Comparison of ENCODE assay signal across 1 cellular context in the genomic region with DNA sequence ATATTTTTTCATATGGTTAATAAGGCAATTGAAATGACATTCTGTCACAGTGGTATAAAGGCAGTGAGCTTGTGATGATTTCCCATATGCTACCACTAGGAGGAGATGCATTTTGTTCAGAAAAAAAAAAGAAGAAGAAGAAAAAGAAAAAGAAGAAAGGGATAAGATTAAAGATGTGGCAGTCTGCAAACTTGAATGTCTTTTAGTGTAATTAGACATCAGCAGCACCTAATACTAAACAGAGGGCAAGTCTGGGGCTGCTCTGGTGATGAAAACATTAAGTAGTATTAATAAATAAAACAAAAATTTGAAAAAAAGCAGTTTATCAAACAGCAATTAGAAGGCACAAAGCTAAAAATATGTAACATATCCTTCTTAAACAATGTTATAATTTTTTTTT.
TF ChIP-seq lines count a peak whose summit lies in the region.

No MANE protein-coding gene starts in this region.

TF ChIP-seq in H1, 55 proteins besides CTCF, POLR2A, EP300 and RAD21 (continued from another document):
- TF ChIP-seq, protein P1, sequence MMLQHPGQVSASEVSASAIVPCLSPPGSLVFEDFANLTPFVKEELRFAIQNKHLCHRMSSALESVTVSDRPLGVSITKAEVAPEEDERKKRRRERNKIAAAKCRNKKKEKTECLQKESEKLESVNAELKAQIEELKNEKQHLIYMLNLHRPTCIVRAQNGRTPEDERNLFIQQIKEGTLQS (IDR thresholded peaks at IDR 0.05; ENCODE audit: insufficient read depth, low read depth, low read length) = no peak
- no peak for TF ChIP-seq RNF2 (IDR thresholded peaks at IDR 0.05; ENCODE audit: borderline replicate concordance, low read depth, low read length, missing control alignments, poor library complexity, severe bottlenecking)
- no peak for TF ChIP-seq CREB1 (IDR thresholded peaks at IDR 0.05)
- TF ChIP-seq JUN (IDR thresholded peaks at IDR 0.05; ENCODE audit: low read depth, low read length) = no peak
- no peak for TF ChIP-seq HDAC6 (IDR thresholded peaks at IDR 0.05; ENCODE audit: low read depth, low read length)
- no peak for TF ChIP-seq PHF8 (conservative IDR thresholded peaks at IDR 0.05; ENCODE audit: low read depth, low read length)
- no peak for TF ChIP-seq TAF7 (optimal IDR thresholded peaks at IDR 0.05; ENCODE audit: borderline replicate concordance, low read depth, low read length)
- TF ChIP-seq ZNF274 (IDR thresholded peaks at IDR 0.05; ENCODE audit: borderline replicate concordance, extremely low read depth, low read length) = no peak
- no peak for TF ChIP-seq SP2 (IDR thresholded peaks at IDR 0.05; ENCODE audit: low read length)
- TF ChIP-seq ATF2 (IDR thresholded peaks at IDR 0.05; ENCODE audit: low read length) = no peak
